Comparison of ENCODE assay signal across 1 cellular context in the genomic region with DNA sequence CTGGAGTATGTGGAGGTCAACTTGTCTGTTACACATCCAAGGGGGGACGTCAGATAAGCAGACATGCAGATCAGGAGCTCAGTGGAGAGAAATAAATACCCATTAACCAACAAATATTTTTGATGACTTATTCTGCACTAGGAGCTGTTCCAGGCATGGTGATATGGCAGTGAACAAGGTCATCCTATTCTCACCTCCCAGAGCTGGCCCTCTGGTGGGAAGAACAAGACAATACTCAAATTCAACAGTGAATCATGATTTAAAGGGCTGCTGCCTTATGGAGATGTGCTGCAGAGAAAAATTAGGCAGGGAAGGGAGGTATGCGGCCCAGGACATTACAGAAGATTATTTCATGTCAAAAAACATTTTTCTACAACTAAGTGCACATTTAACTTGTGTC.
TF ChIP-seq lines count a peak whose summit lies in the region.

No MANE protein-coding gene starts in this region.

TF ChIP-seq in H1, 55 proteins besides CTCF, POLR2A, EP300 and RAD21:
- no peak for TF ChIP-seq TBP (IDR thresholded peaks at IDR 0.05; ENCODE audit: low read depth, low read length)
- TF ChIP-seq BRCA1 (IDR thresholded peaks at IDR 0.05; ENCODE audit: low read depth, low read length) = no peak
- TF ChIP-seq MAFK (IDR thresholded peaks at IDR 0.05; ENCODE audit: low read depth, low read length) = no peak
- no peak for TF ChIP-seq JUND (IDR thresholded peaks at IDR 0.05; ENCODE audit: low read length)
- TF ChIP-seq, protein P1, sequence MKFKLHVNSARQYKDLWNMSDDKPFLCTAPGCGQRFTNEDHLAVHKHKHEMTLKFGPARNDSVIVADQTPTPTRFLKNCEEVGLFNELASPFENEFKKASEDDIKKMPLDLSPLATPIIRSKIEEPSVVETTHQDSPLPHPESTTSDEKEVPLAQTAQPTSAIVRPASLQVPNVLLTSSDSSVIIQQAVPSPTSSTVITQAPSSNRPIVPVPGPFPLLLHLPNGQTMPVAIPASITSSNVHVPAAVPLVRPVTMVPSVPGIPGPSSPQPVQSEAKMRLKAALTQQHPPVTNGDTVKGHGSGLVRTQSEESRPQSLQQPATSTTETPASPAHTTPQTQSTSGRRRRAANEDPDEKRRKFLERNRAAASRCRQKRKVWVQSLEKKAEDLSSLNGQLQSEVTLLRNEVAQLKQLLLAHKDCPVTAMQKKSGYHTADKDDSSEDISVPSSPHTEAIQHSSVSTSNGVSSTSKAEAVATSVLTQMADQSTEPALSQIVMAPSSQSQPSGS (IDR thresholded peaks at IDR 0.05; ENCODE audit: low read length) = no peak
- no peak for TF ChIP-seq RXRA (IDR thresholded peaks at IDR 0.05; ENCODE audit: insufficient read depth, low read depth, low read length)
- TF ChIP-seq KDM1A (IDR thresholded peaks at IDR 0.05; ENCODE audit: borderline replicate concordance, low read length) = no peak
- TF ChIP-seq NANOG (IDR thresholded peaks at IDR 0.05; ENCODE audit: insufficient read depth, low read depth, low read length, poor library complexity, severe bottlenecking) = no peak
TF ChIP-seq in H1: peak in this region for 0.
